Comparison of ENCODE assay signal across 14 cellular contexts in genomic region chr15:29942548-29942947, GRCh38.
"Had no signal": no experiment of that assay in that cellular context is flagged by ENCODE, and none has a peak within 500 bp of the region (broad histone marks: within the 10 kb centered on the region; RNA-seq: fewer than 3 reads in every experiment).

No MANE protein-coding gene starts in this region.

- H3K27ac Mint-ChIP-seq: effector memory CD8-positive, alpha-beta T cell; natural killer cell; stimulated activated effector memory CD8-positive, alpha-beta T cell treated with anti-CD3 and anti-CD28 coated beads, Interleukin-12 subunit alpha, Interleukin-12 subunit beta, amount 100 ng/mL, for 72 hours; T-helper 1 cell treated with Interleukin-12 subunit alpha and Interleukin-12 subunit beta and Interleukin-4 antibody, amounts not matched to agents 30 μg/mL and 1 μg/mL, for 36 hours had no signal

- H3K27me3 ChIP-seq: stomach had no signal

- ATAC-seq: activated CD4-positive, CD25-positive, alpha-beta regulatory T cell treated with anti-CD3 and anti-CD28 coated beads, Interleukin-2, amount 50 U/mL, for 24 hours; effector memory CD8-positive, alpha-beta T cell; lower lobe of right lung; natural killer cell; stimulated activated effector memory CD8-positive, alpha-beta T cell treated with anti-CD3 and anti-CD28 coated beads, Interleukin-12 subunit alpha, Interleukin-12 subunit beta, amount 100 ng/mL, for 72 hours had no signal

- H3K9me3 ChIP-seq: lower lobe of right lung, stomach had no signal

- H3K36me3 Mint-ChIP-seq: natural killer cell; stimulated activated effector memory CD8-positive, alpha-beta T cell treated with anti-CD3 and anti-CD28 coated beads, Interleukin-12 subunit alpha, Interleukin-12 subunit beta, amount 100 ng/mL, for 72 hours had no signal

- H3K27ac ChIP-seq: lower lobe of right lung, skin epidermis, stomach had no signal

- H3K4me1 ChIP-seq: lower lobe of right lung, stomach had no signal

- H3K36me3 ChIP-seq: lower lobe of right lung, stomach had no signal

- H3K4me3 Mint-ChIP-seq: effector memory CD8-positive, alpha-beta T cell; natural killer cell; stimulated activated effector memory CD8-positive, alpha-beta T cell treated with anti-CD3 and anti-CD28 coated beads, Interleukin-12 subunit alpha, Interleukin-12 subunit beta, amount 100 ng/mL, for 72 hours; T-helper 1 cell treated with Interleukin-12 subunit alpha and Interleukin-12 subunit beta and Interleukin-4 antibody, amounts not matched to agents 30 μg/mL and 1 μg/mL, for 36 hours had no signal

- DNase-seq: activated CD8-positive, alpha-beta memory T cell treated with anti-CD3 and anti-CD28 coated beads for 24 hours; activated CD8-positive, alpha-beta memory T cell treated with anti-CD3 and anti-CD28 coated beads, Interleukin-2, amount 50 U/mL, for 48 hours; activated effector memory CD4-positive, alpha-beta T cell treated with anti-CD3 and anti-CD28 coated beads, Interleukin-2, amount 50 U/mL, for 16 hours; activated naive CD4-positive, alpha-beta T cell treated with anti-CD3 and anti-CD28 coated beads, Interleukin-2, amount 50 U/mL, for 16 hours; activated T-cell treated with anti-CD3 and anti-CD28 coated beads, Interleukin-2, amount 50 U/mL, for 48 hours; effector memory CD8-positive, alpha-beta T cell; lower lobe of right lung; natural killer cell; stimulated activated CD4-positive, alpha-beta T cell treated with anti-CD3 and anti-CD28 coated beads, Interleukin-2, amount 100 ng/mL, for 48 hours; stomach had no signal

- H3K9me3 Mint-ChIP-seq: effector memory CD8-positive, alpha-beta T cell; natural killer cell; stimulated activated effector memory CD8-positive, alpha-beta T cell treated with anti-CD3 and anti-CD28 coated beads, Interleukin-12 subunit alpha, Interleukin-12 subunit beta, amount 100 ng/mL, for 72 hours; T-helper 1 cell treated with Interleukin-12 subunit alpha and Interleukin-12 subunit beta and Interleukin-4 antibody, amounts not matched to agents 30 μg/mL and 1 μg/mL, for 36 hours had no signal

- H3K4me1 Mint-ChIP-seq: natural killer cell; stimulated activated effector memory CD8-positive, alpha-beta T cell treated with anti-CD3 and anti-CD28 coated beads, Interleukin-12 subunit alpha, Interleukin-12 subunit beta, amount 100 ng/mL, for 72 hours had no signal

- H3K4me3 ChIP-seq: lower lobe of right lung, skin epidermis, stomach had no signal
